12 cellular contexts compared by ENCODE assay signal in the genomic region with DNA sequence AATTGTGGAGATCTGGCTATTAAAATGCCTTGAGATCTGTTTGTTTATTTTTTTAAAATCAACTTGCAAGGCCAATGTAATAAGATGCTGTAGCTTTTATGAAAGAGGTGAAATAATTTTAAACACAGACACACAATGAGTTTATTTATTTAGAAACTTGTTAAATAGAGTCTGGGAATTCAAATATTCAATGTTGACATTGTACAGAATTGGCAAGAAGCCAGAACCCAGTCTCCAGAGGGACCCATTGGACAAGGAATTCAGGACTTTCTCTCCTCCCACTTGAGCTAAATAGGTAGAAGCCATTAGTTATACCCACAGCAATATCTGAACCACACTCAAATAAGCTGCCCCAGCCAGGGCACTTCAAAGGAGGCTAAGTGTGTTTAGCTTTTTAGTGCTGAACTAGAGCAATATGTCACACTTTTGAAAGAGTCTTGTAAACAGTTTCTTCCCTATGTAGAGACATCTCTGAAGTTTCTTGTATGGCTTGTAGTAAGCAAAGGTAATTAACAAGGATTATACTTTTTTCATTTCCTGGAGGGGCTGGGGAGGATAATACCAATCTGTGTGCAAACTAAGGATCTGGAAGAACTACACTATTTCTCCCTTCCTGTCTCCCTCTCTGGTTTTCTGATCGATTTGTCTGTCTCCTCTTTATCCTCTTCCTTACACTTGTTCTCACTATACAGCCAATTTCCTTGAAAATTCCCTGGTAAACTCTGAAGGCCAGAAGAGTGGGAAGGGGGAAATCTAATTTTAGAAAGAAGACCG. TPM values are rescaled to one million over a fixed set of nuclear protein-coding genes. Genes with fewer than 3 reads are reported as not detected.
DNase-seq lines count a peak whose midpoint lies in the region; ATAC-seq, FAIRE-seq and TF ChIP-seq lines count a peak whose summit lies in the region.
"Had no signal": no experiment of that assay in that cellular context is flagged by ENCODE, and none has a peak within 500 bp of the region (broad histone marks: within the 10 kb centered on the region; RNA-seq: fewer than 3 reads in every experiment).

No MANE protein-coding gene starts in this region.

- H3K27ac ChIP-seq in H1 (ENCODE audit: low read depth, low read length) (no peak overlapping the region), skeletal muscle tissue (ENCODE audit: low read depth, low read length) (peak overlapping the region; percentile 30)
- H3K27ac ChIP-seq: WERI-Rb-1 had no signal

- no peaks in the 10 kb centered on the region for H3K36me3 ChIP-seq in H1 (ENCODE audit: control insufficient read depth in 2 of 4, insufficient read depth in 4 of 4, low read length in 3 of 4)
- H3K36me3 ChIP-seq in skeletal muscle tissue (ENCODE audit: control insufficient read depth in 3 of 3, insufficient read depth in 3 of 3, low read length in 3 of 3), result no peaks in the 10 kb centered on the region
- no peaks in the 10 kb centered on the region for H3K36me3 ChIP-seq in Caco-2 (ENCODE audit: control insufficient read depth, insufficient read depth, low read length)
- H3K36me3 ChIP-seq: WERI-Rb-1 had no signal

- H3K23ac ChIP-seq in H1 (ENCODE audit: insufficient read length), result no peak overlapping the region

- no peak for TF ChIP-seq POLR2A in H1 (IDR thresholded peaks at IDR 0.05; ENCODE audit: control extremely low read depth in 1 of 2, low read depth in 2 of 2, low read length in 2 of 2)

- H3K9me3 ChIP-seq in H1 (ENCODE audit: insufficient read depth in 2 of 2, low read depth in 1 of 2, low read length in 1 of 2) (no peaks in the 10 kb centered on the region), skeletal muscle tissue (ENCODE audit: control insufficient read depth in 3 of 3, low read length in 3 of 3) (no peaks in the 10 kb centered on the region), Caco-2 (no peaks in the 10 kb centered on the region)

- no peaks in the 10 kb centered on the region for H3K9me3 Mint-ChIP-seq in Caco-2 (ENCODE audit: unreplicated experiment)
- H3K9me3 Mint-ChIP-seq: dendritic cell treated with granulocyte-macrophage colony-stimulating factor and Interleukin-4, amounts not matched to agents 40 ng/mL and 50 ng/mL, for 4 days had no signal

- H2BK20ac ChIP-seq in H1 (ENCODE audit: low read length), result no peak overlapping the region

- peaks cover 3 to 20% (median 11%) of the 10 kb centered on the region in 4 experiments for H3K4me1 ChIP-seq in H1 (replicated peaks in 1 of 4; ENCODE audit: control insufficient read depth in 3 of 4, insufficient read depth in 4 of 4, low read length in 3 of 4)
- H3K4me1 ChIP-seq in skeletal muscle tissue (ENCODE audit: control insufficient read depth in 3 of 3, insufficient read depth in 3 of 3, low read length in 3 of 3), result peaks cover 16 to 25% (median 16%) of the 10 kb centered on the region in 3 donors
- H3K4me1 ChIP-seq in Caco-2, result peaks cover 3% of the 10 kb centered on the region; the same call in 1 of the 2 replicates

- no peak for TF ChIP-seq EP300 in H1 (IDR thresholded peaks at IDR 0.05; ENCODE audit: borderline replicate concordance in 1 of 2, low read depth in 2 of 2, low read length in 2 of 2)

- no peak overlapping the region for H3K18ac ChIP-seq in H1 (ENCODE audit: extremely low read depth, low read length)

- peaks cover 0 to 8% of the 10 kb centered on the region in 2 experiments for H4K20me1 ChIP-seq in H1 (replicated peaks in 1 of 2; ENCODE audit: control insufficient read depth in 1 of 2, insufficient read depth in 2 of 2, low read length in 2 of 2)

- no peak overlapping the region for H4K5ac ChIP-seq in H1 (ENCODE audit: insufficient read length, low read depth, low read length)

- DNase-seq in NCI-H2196 (lab: John Stamatoyannopoulos, UW; ENCODE audit: unreplicated experiment) (peak; percentile 57), NCI-H2196 treated with DMSO at 0.1 percent for 48 hours (lab: John Stamatoyannopoulos, UW; ENCODE audit: unreplicated experiment) (no peak), NCI-H2029 treated with DMSO at 0.1 percent for 48 hours (lab: John Stamatoyannopoulos, UW) (peak; percentile 81), H1 (ENCODE audit: low read depth in 1 of 2, low spot score in 2 of 2) (no peak), Caco-2 (no peak), kidney glomerular epithelial cell (lab: John Stamatoyannopoulos, UW) (no peak)
- DNase-seq: 8988T; stimulated activated CD4-positive, alpha-beta T cell treated with anti-CD3 and anti-CD28 coated beads, Interleukin-2, amount 100 ng/mL, for 24 hours; WERI-Rb-1 had no signal

- intact Hi-C loops in Caco-2 (cut with micrococcal nuclease; ENCODE audit: unreplicated experiment), result no loop called here

- POLR2A ChIA-PET in H1 (lab: Charles Lee; ENCODE audit: partially characterized antibody) (no interaction called here), Caco-2 (lab: Charles Lee) (no interaction called here)

- no peak overlapping the region for H2BK15ac ChIP-seq in H1 (ENCODE audit: low read length)

- H3K4ac ChIP-seq in H1 (replicated peaks; ENCODE audit: insufficient read length, low read depth, low read length), result no peak overlapping the region

- no peaks in the 10 kb centered on the region for H3K36me3 Mint-ChIP-seq in Caco-2 (ENCODE audit: insufficient read depth, unreplicated experiment)

- ATAC-seq in GM18909 (IDR thresholded peaks at IDR 0.05; ENCODE audit: poor library complexity, unreplicated experiment), result no peak

- CTCF ChIA-PET in H1 (lab: Charles Lee; ENCODE audit: partially characterized antibody) (interaction anchor here (0.6 to 1.8 kb wide), 4 partner anchors 12 to 704 kb away, joined by 3 to 6 read pairs (median 4); no protein-coding TSS in a partner anchor), Caco-2 (lab: Charles Lee) (no interaction called here)

- 19% methylated on average over 2 of the region's 2 CpGs; no CpG with 5 or more reads in 1 of the 2 experiments for WGBS in H1 (ENCODE audit: extremely low coverage in 1 of 2, insufficient coverage in 1 of 2, insufficient read length in 1 of 2, insufficient replicate concordance in 2 of 2, low coverage in 1 of 2, low lambda C conversion rate in 2 of 2, missing lambda C conversion rate in 1 of 2), 2 experiments

- H4K8ac ChIP-seq in H1 (ENCODE audit: extremely low read depth, insufficient read depth, low read length), result no peak overlapping the region

- peak overlapping the region; percentile 97 to 100 for H3K4me2 ChIP-seq in H1 (ENCODE audit: insufficient read depth in 1 of 2, low read depth in 2 of 2, low read length in 2 of 2)

- H2AK5ac ChIP-seq in H1 (ENCODE audit: low read depth, low read length), result no peak overlapping the region

- H3K27me3 Mint-ChIP-seq in Caco-2 (ENCODE audit: insufficient read depth, unreplicated experiment), result peaks cover 5% of the 10 kb centered on the region

- no peak overlapping the region for H3K56ac ChIP-seq in H1 (replicated peaks; ENCODE audit: insufficient read length, low read depth, low read length)

- no peak overlapping the region for H2BK12ac ChIP-seq in H1 (ENCODE audit: low read depth, low read length)

- TF ChIP-seq CTCF in H1 (IDR thresholded peaks at IDR 0.05; ENCODE audit: control extremely low read depth in 1 of 3, insufficient read depth in 1 of 3, low read depth in 1 of 3, low read length in 3 of 3), result no peak
- TF ChIP-seq CTCF in Caco-2 (IDR thresholded peaks at IDR 0.05; ENCODE audit: insufficient read depth in 1 of 2, low read depth in 1 of 2, low read length in 1 of 2, severe bottlenecking in 1 of 2, unreplicated experiment in 1 of 2), result no peak

- no peak overlapping the region for H2BK120ac ChIP-seq in H1 (replicated peaks; ENCODE audit: low read depth, low read length)

- TF ChIP-seq RAD21 in H1 (IDR thresholded peaks at IDR 0.05 in 1 of 2, conservative IDR thresholded peaks at IDR 0.05 in 1 of 2; ENCODE audit: low read depth in 2 of 2, low read length in 2 of 2), result no peak

- H3K9ac ChIP-seq in H1 (replicated peaks in 1 of 4; ENCODE audit: extremely low read depth in 1 of 4, low read depth in 3 of 4, low read length in 3 of 4) (no peak overlapping the region), skeletal muscle tissue (ENCODE audit: low read depth in 1 of 3, low read length in 3 of 3) (no peak overlapping the region)

- no peak overlapping the region for H3K14ac ChIP-seq in H1 (ENCODE audit: insufficient read length)

- peaks cover 2% of the 10 kb centered on the region; the same call in 1 of the 2 replicates for H3K79me1 ChIP-seq in H1 (ENCODE audit: low read depth, low read length)

- FAIRE-seq in H1 (lab: Jason Lieb, UNC), result no peak

- H3K27ac Mint-ChIP-seq in Caco-2 (ENCODE audit: unreplicated experiment), result no peak overlapping the region
- H3K27ac Mint-ChIP-seq: dendritic cell treated with granulocyte-macrophage colony-stimulating factor and Interleukin-4, amounts not matched to agents 40 ng/mL and 50 ng/mL, for 4 days had no signal

- H3K4me3 Mint-ChIP-seq in Caco-2 (ENCODE audit: unreplicated experiment), result no peak overlapping the region
- H3K4me3 Mint-ChIP-seq: dendritic cell treated with granulocyte-macrophage colony-stimulating factor and Interleukin-4, amounts not matched to agents 40 ng/mL and 50 ng/mL, for 4 days had no signal

- H3K4me1 Mint-ChIP-seq in Caco-2 (ENCODE audit: low read depth, unreplicated experiment), result no peaks in the 10 kb centered on the region

- BruUV-seq in Caco-2 (replicated peaks; lab: Mats Ljungman, UMichigan), result no TSS peak

- H3K23me2 ChIP-seq in H1 (ENCODE audit: low read depth, low read length), result peaks cover 24% of the 10 kb centered on the region

- no peak overlapping the region for H4K91ac ChIP-seq in H1 (replicated peaks; ENCODE audit: insufficient read length, low read length)

- H2AFZ ChIP-seq in H1 (ENCODE audit: low read length), result no peak overlapping the region

- no peaks in the 10 kb centered on the region for H3K79me2 ChIP-seq in H1 (ENCODE audit: control insufficient read depth in 1 of 2, insufficient read depth in 2 of 2, low read length in 2 of 2)

- H2BK5ac ChIP-seq in H1 (ENCODE audit: low read depth, low read length), result no peak overlapping the region

- H3K4me3 ChIP-seq in H1 (ENCODE audit: extremely low read depth in 1 of 4, insufficient read depth in 2 of 4, low read depth in 3 of 4, low read length in 4 of 4), result peak overlapping the region in 3 of 4 experiments; percentile 38 to 75 (median 48); a peak in 4 of 8 replicates
- H3K4me3 ChIP-seq in skeletal muscle tissue (ENCODE audit: low read length in 3 of 3), result no peak overlapping the region
- no peak overlapping the region for H3K4me3 ChIP-seq in Caco-2 (ENCODE audit: low read depth, low read length)

- H3K27me3 ChIP-seq in H1 (replicated peaks in 1 of 4; ENCODE audit: control insufficient read depth in 3 of 4, extremely low read depth in 1 of 4, insufficient read depth in 3 of 4, low read length in 3 of 4) (peaks cover 16 to 56% (median 44%) of the 10 kb centered on the region in 4 experiments), skeletal muscle tissue (ENCODE audit: control insufficient read depth in 3 of 3, insufficient read depth in 3 of 3, low read length in 3 of 3) (peaks cover 45 to 48% (median 48%) of the 10 kb centered on the region in 3 donors), Caco-2 (replicated peaks; ENCODE audit: control insufficient read depth, insufficient read depth, low read length) (no peaks in the 10 kb centered on the region)

RNA-seq across cellular contexts. Expression of gene MECOM, which starts 6.0 kb away (rescaled TPM):
- total RNA-seq in H1 (2021; fragmentation: NEBNext Ultra II Directional; extraction: Animal tissue kit (Norgen Biotek cat#: 25700)), result 0.69 and 0.78 TPM in 2 replicates
- 0.03 and 0.11 TPM in 2 replicates for polyA plus RNA-seq in H1 (2011; rRNA removed)
- polyA plus RNA-seq in H1 (2011; cell fraction: cytosol; rRNA removed), result 0.26 TPM
- 0.21 TPM for polyA plus RNA-seq in H1 (2011; cell fraction: nucleus; rRNA removed)
- 0.09 to 1.1 TPM (median 0.18 TPM) in 4 replicates for polyA plus RNA-seq in H1 (2012, experiment 1 of 2)
- polyA plus RNA-seq in H1 (2012, experiment 2 of 2), result not detected
- polyA plus RNA-seq in H1 (2013, experiment 1 of 2), result 0.18 TPM
- polyA plus RNA-seq in H1 (2013, experiment 2 of 2), result 0.11 TPM
- polyA minus RNA-seq in H1 (2011; rRNA and poly(A)+ RNA removed), result 0.07 and 1.1 TPM in 2 replicates
- polyA minus RNA-seq in H1 (2011; cell fraction: cytosol; rRNA and poly(A)+ RNA removed), result not detected
- 0.30 TPM for polyA minus RNA-seq in H1 (2011; cell fraction: nucleus; rRNA and poly(A)+ RNA removed)
- 16.2 TPM for total RNA-seq in skeletal muscle tissue
- 27.0 and 27.6 TPM in 2 replicates for total RNA-seq in Caco-2 (2022)

Comparison
In these comparisons a context has a peak if more than half of its experiments do, and no peak if none do; other contexts are left out.
1. DNase-seq: peak in NCI-H2196 (single experiment) and NCI-H2029 treated with DMSO at 0.1 percent for 48 hours (single experiment); none in NCI-H2196 treated with DMSO at 0.1 percent for 48 hours (single experiment), H1 (0 of 2), Caco-2 (0 of 2) and kidney glomerular epithelial cell (single experiment).
2. H3K4me3 ChIP-seq: peak in H1 (3 of 4); none in skeletal muscle tissue (0 of 3) and Caco-2 (single experiment).